23 cellular contexts compared by ENCODE assay signal in the genomic region with DNA sequence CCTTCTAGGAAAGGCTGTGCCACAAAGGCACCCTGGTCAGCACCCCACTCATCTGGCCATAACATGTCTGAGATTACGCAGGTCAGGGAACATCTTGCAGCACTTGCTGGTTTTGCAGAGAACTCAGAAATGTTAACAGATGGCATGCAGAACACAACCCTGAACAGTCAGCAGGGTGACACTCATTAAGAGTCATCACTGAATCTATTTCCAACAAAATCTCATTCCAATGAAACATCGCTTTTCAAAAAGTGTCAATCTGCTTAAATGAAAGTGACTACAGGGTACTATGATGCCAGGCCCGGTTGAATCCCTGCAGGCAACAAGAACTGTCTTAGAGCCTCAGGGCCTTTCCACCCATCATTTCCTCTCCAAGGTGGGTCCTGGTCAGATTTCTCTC.
"Had no signal": no experiment of that assay in that cellular context is flagged by ENCODE, and none has a peak within 500 bp of the region (broad histone marks: within the 10 kb centered on the region; RNA-seq: fewer than 3 reads in every experiment).

No MANE protein-coding gene starts in this region.

- H3K27me3 ChIP-seq: brain microvascular endothelial cell, cardiac muscle cell, Peyer's patch, SJCRH30 had no signal

- H3K9me3 ChIP-seq: Peyer's patch, SJCRH30 had no signal

- H3K4me3 ChIP-seq: cardiac muscle cell, Peyer's patch, SJCRH30 had no signal

- H3K4me1 ChIP-seq: Peyer's patch had no signal

- H3K27ac ChIP-seq: brain microvascular endothelial cell, cardiac muscle cell, KMS-11, Peyer's patch, RWPE1, SJCRH30 had no signal

- H3K36me3 ChIP-seq: brain microvascular endothelial cell, cardiac muscle cell, Peyer's patch, SJCRH30 had no signal

- DNase-seq: activated CD4-positive, alpha-beta T cell treated with anti-CD3 and anti-CD28 coated beads for 48 hours; activated CD4-positive, alpha-beta T cell treated with anti-CD3 and anti-CD28 coated beads, Interleukin-2, amount 50 U/mL, for 4 hours; activated CD4-positive, CD25-positive, alpha-beta regulatory T cell treated with anti-CD3 and anti-CD28 coated beads, Interleukin-2, amount 50 U/mL, for 72 hours; activated CD8-positive, alpha-beta memory T cell treated with anti-CD3 and anti-CD28 coated beads, Interleukin-2, amount 50 U/mL, for 48 hours; activated CD8-positive, alpha-beta T cell treated with anti-CD3 and anti-CD28 coated beads, Interleukin-2, amount 10 ng/mL, durations not matched to agents 7 days and 5 days; activated naive CD4-positive, alpha-beta T cell treated with Interleukin-2 at 50 U/mL for 16 hours; activated T-cell treated with anti-CD3 and anti-CD28 coated beads, Interleukin-2, amount 50 U/mL, for 1 hour; brain microvascular endothelial cell; cerebellar nuclear complex; NCI-H1092; NCI-H1417; NCI-H2029 treated with DMSO at 0.1 percent for 48 hours; NCI-H524 treated with DMSO at 0.1 percent for 48 hours; NCI-H82; Peyer's patch; Right ventricle myocardium superior; T-helper 9 cell had no signal

- ATAC-seq: activated CD8-positive, alpha-beta T cell treated with anti-CD3 and anti-CD28 coated beads, Interleukin-2, amount 10 ng/mL, durations not matched to agents 7 days and 5 days; SK-N-SH treated with all-trans-retinoic acid at 6 μM for 48 hours; WTC11 had no signal

- H3K9ac ChIP-seq: KMS-11 had no signal

- H3K4me2 ChIP-seq: KMS-11 had no signal
